1 cellular context compared by ENCODE assay signal in the genomic region with DNA sequence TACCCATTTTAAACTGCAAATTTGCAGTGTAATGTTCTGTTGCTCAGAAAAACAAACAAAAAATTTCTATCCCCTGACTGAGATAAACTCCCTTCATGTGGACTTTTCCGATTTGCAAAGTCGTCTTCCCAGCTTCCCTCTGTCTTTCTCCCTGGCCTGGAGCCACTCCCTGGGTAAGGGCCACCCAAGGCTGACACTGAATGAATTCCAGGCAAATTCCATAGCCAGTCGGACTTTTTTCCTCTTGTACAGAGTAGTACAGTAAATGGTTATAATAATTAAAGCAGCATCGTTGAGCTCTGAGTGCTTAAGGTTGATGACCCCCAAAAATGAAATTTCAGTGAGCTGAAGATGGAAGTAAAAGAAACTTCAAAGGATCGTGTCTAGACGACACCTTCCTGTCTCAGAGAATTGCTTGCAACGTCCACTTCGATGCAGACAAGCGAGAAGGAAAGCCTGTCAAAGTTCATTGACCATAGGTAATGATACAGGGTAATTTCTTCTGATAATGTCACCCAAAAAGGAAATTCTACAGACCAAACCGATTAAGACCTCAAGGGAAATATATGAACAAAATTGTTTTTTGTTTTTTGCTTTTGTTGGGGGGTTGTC.
TF ChIP-seq lines count a peak whose summit lies in the region.

No MANE protein-coding gene starts in this region.

TF ChIP-seq in SK-N-SH, 30 proteins besides CTCF, POLR2A, EP300 and RAD21 (continued from another document):
- TF ChIP-seq, protein P1, sequence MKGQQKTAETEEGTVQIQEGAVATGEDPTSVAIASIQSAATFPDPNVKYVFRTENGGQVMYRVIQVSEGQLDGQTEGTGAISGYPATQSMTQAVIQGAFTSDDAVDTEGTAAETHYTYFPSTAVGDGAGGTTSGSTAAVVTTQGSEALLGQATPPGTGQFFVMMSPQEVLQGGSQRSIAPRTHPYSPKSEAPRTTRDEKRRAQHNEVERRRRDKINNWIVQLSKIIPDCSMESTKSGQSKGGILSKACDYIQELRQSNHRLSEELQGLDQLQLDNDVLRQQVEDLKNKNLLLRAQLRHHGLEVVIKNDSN (IDR thresholded peaks at IDR 0.05; ENCODE audit: borderline replicate concordance, low read depth) = no peak
- TF ChIP-seq CHD2 (IDR thresholded peaks at IDR 0.05; ENCODE audit: low read length, partially characterized antibody) = no peak
- TF ChIP-seq JUND (IDR thresholded peaks at IDR 0.05) = no peak
